13 cellular contexts compared by ENCODE assay signal in the genomic region with DNA sequence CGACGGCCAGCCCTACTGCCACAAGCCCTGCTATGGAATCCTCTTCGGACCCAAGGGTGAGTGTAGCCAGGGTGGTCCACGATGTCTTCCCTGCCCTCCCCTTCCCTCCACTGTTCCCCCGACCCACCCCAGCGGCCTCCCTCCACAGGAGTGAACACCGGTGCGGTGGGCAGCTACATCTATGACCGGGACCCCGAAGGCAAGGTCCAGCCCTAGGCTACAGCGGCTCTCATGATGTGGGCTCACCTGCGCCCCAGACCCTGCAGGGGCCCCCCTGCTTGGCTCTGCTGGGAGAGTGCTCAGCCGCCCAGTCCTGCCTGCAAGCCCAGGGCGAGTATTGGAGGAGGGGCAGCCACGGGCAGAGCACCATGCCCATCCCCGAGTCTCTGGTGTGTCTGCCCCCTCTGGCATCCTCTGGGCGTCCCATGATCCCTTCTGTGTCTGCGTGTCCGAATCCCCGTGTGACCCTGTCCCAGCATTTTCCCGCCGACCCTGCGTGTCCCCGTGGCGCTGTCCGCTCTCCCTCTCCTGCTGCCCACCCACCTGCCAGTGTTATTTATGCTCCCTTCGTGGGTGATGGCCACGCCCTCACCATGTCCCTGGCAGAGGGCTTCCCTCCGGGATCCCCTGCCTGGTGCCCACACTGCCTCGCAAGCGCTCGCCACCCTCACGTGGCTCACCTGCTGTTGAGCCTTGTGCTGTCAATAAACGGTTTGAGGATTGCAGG. TPM values are rescaled to one million over a fixed set of nuclear protein-coding genes. Genes with fewer than 3 reads are reported as not detected.
DNase-seq lines count a peak whose midpoint lies in the region; ATAC-seq, FAIRE-seq and TF ChIP-seq lines count a peak whose summit lies in the region.
"Had no signal": no experiment of that assay in that cellular context is flagged by ENCODE, and none has a peak within 500 bp of the region (broad histone marks: within the 10 kb centered on the region; RNA-seq: fewer than 3 reads in every experiment).

No MANE protein-coding gene starts in this region.

- no peaks in the 10 kb centered on the region for H3K9me1 ChIP-seq in endothelial cell of umbilical vein (replicated peaks; ENCODE audit: control insufficient read depth, extremely low read depth, insufficient read depth, low read length)

- H3K4me3 ChIP-seq in endothelial cell of umbilical vein (replicated peaks in 1 of 3; ENCODE audit: insufficient read depth in 1 of 3, low read depth in 1 of 3, low read length in 3 of 3), result no peak overlapping the region
- no peak overlapping the region for H3K4me3 ChIP-seq in rectal smooth muscle tissue (ENCODE audit: low read length)

- TSS peak; percentile 40 for BruUV-seq in endothelial cell of umbilical vein (replicated peaks; lab: Mats Ljungman, UMichigan)

- H3K79me2 ChIP-seq in endothelial cell of umbilical vein (ENCODE audit: control insufficient read depth, insufficient read depth, low read length), result peaks cover 10% of the 10 kb centered on the region

- no peak overlapping the region for H3K27ac ChIP-seq in endothelial cell of umbilical vein (ENCODE audit: insufficient read depth, low read depth, low read length)
- H3K27ac ChIP-seq in rectal smooth muscle tissue (ENCODE audit: low read depth, low read length), result peak overlapping the region; percentile 98

- intact Hi-C loops in endothelial cell of umbilical vein (cut with micrococcal nuclease), result no loop called here

- no peak overlapping the region for H3K4me2 ChIP-seq in endothelial cell of umbilical vein (ENCODE audit: insufficient read depth, low read length)

- peaks cover 27% of the 10 kb centered on the region for H3K4me1 ChIP-seq in endothelial cell of umbilical vein (ENCODE audit: control insufficient read depth, extremely low read depth, insufficient read depth, low read length)
- H3K4me1 ChIP-seq in rectal smooth muscle tissue (ENCODE audit: control insufficient read depth, insufficient read depth, low read length), result peaks cover 33% of the 10 kb centered on the region

- no peak for TF ChIP-seq POLR2A in endothelial cell of umbilical vein (IDR thresholded peaks at IDR 0.05; ENCODE audit: low read depth, low read length)

- CTCF ChIA-PET in endothelial cell of umbilical vein (lab: Charles Lee), result interaction anchor here (0.6 to 3.1 kb wide), 4 partner anchors 10 to 110 kb away, joined by 3 to 144 read pairs (median 17); a partner anchor contains a TSS

- no peak for FAIRE-seq in endothelial cell of umbilical vein (lab: Jason Lieb, UNC)

- dilution Hi-C loops in endothelial cell of umbilical vein (cut with MboI; ENCODE audit: extremely low pct_ligation_motif_present, low sequenced_read_pairs), result no loop called here

- TF ChIP-seq EP300 in Ishikawa (IDR thresholded peaks at IDR 0.05; ENCODE audit: borderline replicate concordance), result no peak

- no peak overlapping the region for H3K9ac ChIP-seq in endothelial cell of umbilical vein (replicated peaks; ENCODE audit: extremely low read depth, insufficient read depth, low read length)
- no peak overlapping the region for H3K9ac ChIP-seq in rectal smooth muscle tissue (ENCODE audit: low read length)

- no peaks in the 10 kb centered on the region for H4K20me1 ChIP-seq in endothelial cell of umbilical vein (replicated peaks; ENCODE audit: control insufficient read depth, extremely low read depth, insufficient read depth, low read length)

- no peaks in the 10 kb centered on the region for H3K9me3 ChIP-seq in endothelial cell of umbilical vein (replicated peaks; ENCODE audit: control insufficient read depth, insufficient read depth, low read length)

- no peak for ATAC-seq in GM19324 (IDR thresholded peaks at IDR 0.05; ENCODE audit: low FRiP score, unreplicated experiment)
- no peak for ATAC-seq in HG02973 (IDR thresholded peaks at IDR 0.05; ENCODE audit: unreplicated experiment)
- ATAC-seq: activated CD4-positive, CD25-positive, alpha-beta regulatory T cell treated with anti-CD3 and anti-CD28 coated beads, Interleukin-2, amount 50 U/mL, for 24 hours; HCT116 had no signal

- no peak for TF ChIP-seq RAD21 in Ishikawa (IDR thresholded peaks at IDR 0.05; ENCODE audit: low read depth)

- no peaks in the 10 kb centered on the region for H3K27me3 ChIP-seq in endothelial cell of umbilical vein (ENCODE audit: control insufficient read depth in 2 of 2, insufficient read depth in 2 of 2, low read length in 2 of 2)
- peaks cover 15% of the 10 kb centered on the region for H3K27me3 ChIP-seq in rectal smooth muscle tissue (ENCODE audit: control insufficient read depth, insufficient read depth, low read length)

- TF ChIP-seq CTCF in endothelial cell of umbilical vein (IDR thresholded peaks at IDR 0.05; ENCODE audit: extremely low read depth in 1 of 2, insufficient read depth in 1 of 2, low read depth in 1 of 2, low read length in 2 of 2), result no peak
- no peak for TF ChIP-seq CTCF in GM10266 (IDR thresholded peaks at IDR 0.05; ENCODE audit: control insufficient read depth, insufficient read depth, low read depth, missing control alignments)

- H2AFZ ChIP-seq in endothelial cell of umbilical vein (ENCODE audit: low read depth, low read length), result no peak overlapping the region

- H3K36me3 ChIP-seq in endothelial cell of umbilical vein (ENCODE audit: control insufficient read depth in 2 of 2, extremely low read depth in 1 of 2, insufficient read depth in 2 of 2, low read length in 2 of 2) (peaks cover 3 to 5% of the 10 kb centered on the region in 2 experiments), rectal smooth muscle tissue (ENCODE audit: control insufficient read depth, insufficient read depth, low read length) (no peaks in the 10 kb centered on the region)

- DNase-seq in NCI-H345 (lab: John Stamatoyannopoulos, UW) (peak; percentile 17), NCI-H345 treated with DMSO at 0.1 percent for 48 hours (lab: John Stamatoyannopoulos, UW; ENCODE audit: unreplicated experiment) (no peak), endothelial cell of umbilical vein (ENCODE audit: low read depth, low spot score) (no peak), GM10266 (ENCODE audit: extremely low spot score) (no peak)
- DNase-seq: activated naive CD4-positive, alpha-beta T cell; MV-4-11; stimulated activated CD4-positive, alpha-beta T cell treated with anti-CD3 and anti-CD28 coated beads, Interleukin-1b, Interleukin-23, amount 100 ng/mL, for 48 hours had no signal

- POLR2A ChIA-PET in endothelial cell of umbilical vein (lab: Charles Lee), result no interaction called here

TF ChIP-seq in Ishikawa, 13 proteins besides CTCF, POLR2A, EP300 and RAD21 (continues in another document):
- TF ChIP-seq TEAD4 (IDR thresholded peaks at IDR 0.05), result no peak
- no peak for TF ChIP-seq EGR1 (IDR thresholded peaks at IDR 0.05)

TF ChIP-seq in endothelial cell of umbilical vein, 7 proteins besides CTCF, POLR2A, EP300 and RAD21 (continues in another document):
- TF ChIP-seq EZH2 (IDR thresholded peaks at IDR 0.05; ENCODE audit: borderline replicate concordance, low read depth, low read length, severe bottlenecking), result no peak

RNA-seq across cellular contexts. Expression of a gene that starts 5.0 kb away (rescaled TPM):
- total RNA-seq in endothelial cell of umbilical vein, result 322 and 361 TPM in 2 replicates
- 954 and 1,384 TPM in 2 replicates for polyA plus RNA-seq in endothelial cell of umbilical vein
- polyA plus RNA-seq in endothelial cell of umbilical vein (2011; cell fraction: cytosol; rRNA removed), result 542 and 715 TPM in 2 replicates
- 348 and 443 TPM in 2 replicates for polyA plus RNA-seq in endothelial cell of umbilical vein (2011; cell fraction: nucleus; rRNA removed)
- 232 and 368 TPM in 2 replicates for polyA plus RNA-seq in endothelial cell of umbilical vein (2012)
- 127 and 173 TPM in 2 replicates for polyA minus RNA-seq in endothelial cell of umbilical vein
- polyA minus RNA-seq in endothelial cell of umbilical vein (2011; cell fraction: cytosol; rRNA and poly(A)+ RNA removed), result 41.4 TPM
- polyA minus RNA-seq in endothelial cell of umbilical vein (2011; cell fraction: nucleus; rRNA and poly(A)+ RNA removed), result 40.5 and 94.7 TPM in 2 replicates

RNA-seq across cellular contexts. Expression of a gene that starts 7.1 kb away (rescaled TPM):
- total RNA-seq in endothelial cell of umbilical vein, result 4.8 and 8.1 TPM in 2 replicates
- 3.0 and 3.1 TPM in 2 replicates for polyA plus RNA-seq in endothelial cell of umbilical vein
- polyA plus RNA-seq in endothelial cell of umbilical vein (2011; cell fraction: cytosol; rRNA removed), result 2.9 and 3.9 TPM in 2 replicates
- polyA plus RNA-seq in endothelial cell of umbilical vein (2011; cell fraction: nucleus; rRNA removed), result 3.3 and 3.7 TPM in 2 replicates
- 2.8 and 4.2 TPM in 2 replicates for polyA plus RNA-seq in endothelial cell of umbilical vein (2012)
- 0.91 TPM in 1 of 2 replicates, not detected in the other for polyA minus RNA-seq in endothelial cell of umbilical vein
- polyA minus RNA-seq in endothelial cell of umbilical vein (2011; cell fraction: cytosol; rRNA and poly(A)+ RNA removed), result 143 TPM
- polyA minus RNA-seq in endothelial cell of umbilical vein (2011; cell fraction: nucleus; rRNA and poly(A)+ RNA removed), result 3.5 and 5.3 TPM in 2 replicates

RNA-seq across cellular contexts. Expression of a gene that starts 11.4 kb away (rescaled TPM):
- 25.3 and 29.9 TPM in 2 replicates for total RNA-seq in endothelial cell of umbilical vein
- 16.5 and 16.8 TPM in 2 replicates for polyA plus RNA-seq in endothelial cell of umbilical vein
- polyA plus RNA-seq in endothelial cell of umbilical vein (2011; cell fraction: cytosol; rRNA removed), result 10.1 and 15.0 TPM in 2 replicates
- polyA plus RNA-seq in endothelial cell of umbilical vein (2011; cell fraction: nucleus; rRNA removed), result 16.3 and 20.8 TPM in 2 replicates
- polyA plus RNA-seq in endothelial cell of umbilical vein (2012), result 6.7 and 9.0 TPM in 2 replicates
- polyA minus RNA-seq in endothelial cell of umbilical vein, result 3.8 and 6.5 TPM in 2 replicates
- polyA minus RNA-seq in endothelial cell of umbilical vein (2011; cell fraction: cytosol; rRNA and poly(A)+ RNA removed), result 26.7 TPM
- 6.3 and 10.4 TPM in 2 replicates for polyA minus RNA-seq in endothelial cell of umbilical vein (2011; cell fraction: nucleus; rRNA and poly(A)+ RNA removed)

RNA-seq across cellular contexts. Expression of a gene that starts 46.8 kb away (rescaled TPM):
- total RNA-seq in endothelial cell of umbilical vein, result 4.8 and 5.3 TPM in 2 replicates
- 7.7 and 13.1 TPM in 2 replicates for polyA plus RNA-seq in endothelial cell of umbilical vein
- 1.8 and 4.0 TPM in 2 replicates for polyA plus RNA-seq in endothelial cell of umbilical vein (2011; cell fraction: cytosol; rRNA removed)
- 1.8 and 2.2 TPM in 2 replicates for polyA plus RNA-seq in endothelial cell of umbilical vein (2011; cell fraction: nucleus; rRNA removed)
- 1.5 and 3.9 TPM in 2 replicates for polyA plus RNA-seq in endothelial cell of umbilical vein (2012)
- 2.0 and 3.7 TPM in 2 replicates for polyA minus RNA-seq in endothelial cell of umbilical vein
- polyA minus RNA-seq in endothelial cell of umbilical vein (2011; cell fraction: cytosol; rRNA and poly(A)+ RNA removed), result 2.4 TPM
- 0.38 and 2.1 TPM in 2 replicates for polyA minus RNA-seq in endothelial cell of umbilical vein (2011; cell fraction: nucleus; rRNA and poly(A)+ RNA removed)

RNA-seq across cellular contexts. Expression of a gene that starts 60.0 kb away (rescaled TPM):
- total RNA-seq in endothelial cell of umbilical vein, result 158 and 167 TPM in 2 replicates
- polyA plus RNA-seq in endothelial cell of umbilical vein, result 85.2 and 97.2 TPM in 2 replicates
- 64.9 and 83.8 TPM in 2 replicates for polyA plus RNA-seq in endothelial cell of umbilical vein (2011; cell fraction: cytosol; rRNA removed)
- polyA plus RNA-seq in endothelial cell of umbilical vein (2011; cell fraction: nucleus; rRNA removed), result 382 and 473 TPM in 2 replicates
- 74.8 and 83.4 TPM in 2 replicates for polyA plus RNA-seq in endothelial cell of umbilical vein (2012)
- 58.0 and 69.6 TPM in 2 replicates for polyA minus RNA-seq in endothelial cell of umbilical vein
- 90.6 TPM for polyA minus RNA-seq in endothelial cell of umbilical vein (2011; cell fraction: cytosol; rRNA and poly(A)+ RNA removed)
- polyA minus RNA-seq in endothelial cell of umbilical vein (2011; cell fraction: nucleus; rRNA and poly(A)+ RNA removed), result 110 and 182 TPM in 2 replicates
